8 cellular contexts compared by ENCODE assay signal in the genomic region with DNA sequence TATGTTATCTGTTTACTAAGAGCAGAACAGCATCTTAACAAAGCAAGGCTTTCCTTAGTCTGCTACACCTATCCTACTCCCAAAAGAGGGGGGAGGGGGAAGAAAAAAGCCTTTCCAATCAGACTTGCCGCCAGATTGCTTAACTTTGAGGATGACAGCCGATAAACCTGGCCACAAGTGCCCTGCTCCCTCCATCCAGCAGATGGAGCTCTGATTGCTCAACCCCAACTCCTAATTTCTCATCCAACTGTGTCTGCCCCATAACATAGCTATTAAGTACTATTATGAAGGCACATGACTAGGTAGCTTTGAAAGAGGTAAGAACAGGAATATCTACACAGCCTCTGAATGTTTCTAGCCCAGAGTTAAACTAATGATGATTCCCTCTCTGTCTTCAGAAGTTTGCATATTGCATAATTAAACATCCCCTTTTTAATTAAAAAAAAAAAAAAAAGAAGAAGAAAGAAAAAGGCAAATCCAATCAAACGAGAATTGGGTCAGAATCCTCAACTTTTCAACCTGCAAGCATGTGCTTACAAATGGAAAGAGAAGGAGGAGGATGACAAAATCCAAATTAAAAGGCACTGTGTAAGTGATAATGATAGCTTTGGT.
DNase-seq lines count a peak whose midpoint lies in the region; ATAC-seq and TF ChIP-seq lines count a peak whose summit lies in the region.
"Had no signal": no experiment of that assay in that cellular context is flagged by ENCODE, and none has a peak within 500 bp of the region (broad histone marks: within the 10 kb centered on the region; RNA-seq: fewer than 3 reads in every experiment).

No MANE protein-coding gene starts in this region.

- H3K79me2 ChIP-seq in DOHH2 (ENCODE audit: control insufficient read depth, low read length), result no peaks in the 10 kb centered on the region

- no peaks in the 10 kb centered on the region for H3K4me1 Mint-ChIP-seq in CD8-positive, alpha-beta memory T cell

- in situ Hi-C loops in Panc1 (cut with HindIII; ENCODE audit: low pct_unique_long_range_greater_than_20kb, low sequenced_read_pairs), result no loop called here

- POLR2A ChIA-PET in Panc1 (lab: Charles Lee), result no interaction called here
- POLR2A ChIA-PET in CD8-positive, alpha-beta memory T cell (lab: Charles Lee), result no interaction called here

- no peaks in the 10 kb centered on the region for H3K9me2 ChIP-seq in DOHH2 (replicated peaks; ENCODE audit: control insufficient read depth, low read length)

- peaks cover 0 to 5% of the 10 kb centered on the region in 2 donors for H3K27me3 Mint-ChIP-seq in CD8-positive, alpha-beta memory T cell

- H3K27me3 ChIP-seq in DOHH2 (ENCODE audit: control insufficient read depth, low read length), result no peaks in the 10 kb centered on the region
- no peaks in the 10 kb centered on the region for H3K27me3 ChIP-seq in Panc1 (ENCODE audit: control insufficient read depth, insufficient read depth, low read length)
- no peaks in the 10 kb centered on the region for H3K27me3 ChIP-seq in tibial nerve
- H3K27me3 ChIP-seq in CD8-positive, alpha-beta memory T cell (ENCODE audit: insufficient read depth, low read length, poor library complexity, severe bottlenecking), result no peaks in the 10 kb centered on the region

- H3K27ac Mint-ChIP-seq in CD8-positive, alpha-beta memory T cell, result no peak overlapping the region

- no peaks in the 10 kb centered on the region for H3K9me3 ChIP-seq in DOHH2 (ENCODE audit: control insufficient read depth, insufficient read depth, low read length)
- no peaks in the 10 kb centered on the region for H3K9me3 ChIP-seq in Panc1 (ENCODE audit: control insufficient read depth, insufficient read depth, low read depth, low read length)
- H3K9me3 ChIP-seq in tibial nerve, result no peaks in the 10 kb centered on the region
- H3K9me3 ChIP-seq in CD8-positive, alpha-beta memory T cell (ENCODE audit: low read length), result no peaks in the 10 kb centered on the region

- no TSS peak for BruUV-seq in Panc1 (replicated peaks; lab: Mats Ljungman, UMichigan)

- H3K36me3 ChIP-seq in DOHH2 (ENCODE audit: control insufficient read depth, low read length), result no peaks in the 10 kb centered on the region
- no peaks in the 10 kb centered on the region for H3K36me3 ChIP-seq in Panc1 (ENCODE audit: control insufficient read depth, insufficient read depth, low read length)
- no peaks in the 10 kb centered on the region for H3K36me3 ChIP-seq in tibial nerve
- no peaks in the 10 kb centered on the region for H3K36me3 ChIP-seq in CD8-positive, alpha-beta memory T cell (ENCODE audit: insufficient read depth, low read length)

- H3K36me3 Mint-ChIP-seq in CD8-positive, alpha-beta memory T cell, result peaks cover 0 to 3% (median 0%) of the 10 kb centered on the region in 3 donors

- H3F3A ChIP-seq in DOHH2 (ENCODE audit: control insufficient read depth, insufficient read depth), result no peaks in the 10 kb centered on the region

- no peaks in the 10 kb centered on the region for H3K4me1 ChIP-seq in DOHH2 (ENCODE audit: control insufficient read depth, low read length)
- no peaks in the 10 kb centered on the region for H3K4me1 ChIP-seq in Panc1 (ENCODE audit: control insufficient read depth, insufficient read depth, low read length)
- no peaks in the 10 kb centered on the region for H3K4me1 ChIP-seq in tibial nerve
- H3K4me1 ChIP-seq in CD8-positive, alpha-beta memory T cell (ENCODE audit: insufficient read depth, low read length), result no peaks in the 10 kb centered on the region

- intact Hi-C loops in Panc1 (cut with micrococcal nuclease; ENCODE audit: unreplicated experiment), result loop anchor here (1.0 kb wide), 1 partner anchor 151 kb away; no protein-coding TSS in a partner anchor

- DNase-seq in Panc1 (ENCODE audit: low read depth, low spot score) (peak; percentile 38), foreskin fibroblast (peak in 1 of 2 donors; percentile 51), tibial nerve (ENCODE audit: low spot score in 2 of 2) (no peak)
- no peak for DNase-seq in CD8-positive, alpha-beta memory T cell

- H3K27ac ChIP-seq in DOHH2 (ENCODE audit: low read depth, low read length) (no peak overlapping the region), Panc1 (ENCODE audit: low read length) (no peak overlapping the region), tibial nerve (no peak overlapping the region)
- H3K27ac ChIP-seq in CD8-positive, alpha-beta memory T cell (ENCODE audit: low read depth, low read length), result no peak overlapping the region
- H3K27ac ChIP-seq: skin epidermis had no signal

- no peak overlapping the region for H3K4me2 ChIP-seq in DOHH2 (ENCODE audit: low read length)

- peak; percentile 52 for ATAC-seq in GM18873 (IDR thresholded peaks at IDR 0.05; ENCODE audit: low FRiP score, unreplicated experiment)
- ATAC-seq in HG03342 (IDR thresholded peaks at IDR 0.05; ENCODE audit: unreplicated experiment), result peak; percentile 76
- no peak for ATAC-seq in Panc1

- H3K9me3 Mint-ChIP-seq in CD8-positive, alpha-beta memory T cell, result peaks cover 0 to 3% (median 0%) of the 10 kb centered on the region in 5 donors

- H3K4me3 ChIP-seq in DOHH2 (ENCODE audit: low read length), result no peak overlapping the region
- H3K4me3 ChIP-seq in Panc1 (ENCODE audit: low read depth in 2 of 2, low read length in 2 of 2), result no peak overlapping the region
- no peak overlapping the region for H3K4me3 ChIP-seq in foreskin fibroblast (ENCODE audit: low read depth in 1 of 2, low read length in 2 of 2)
- H3K4me3 ChIP-seq in tibial nerve, result no peak overlapping the region
- H3K4me3 ChIP-seq in CD8-positive, alpha-beta memory T cell (ENCODE audit: low read length), result no peak overlapping the region
- H3K4me3 ChIP-seq: skin epidermis had no signal

- TF ChIP-seq CTCF in DOHH2 (IDR thresholded peaks at IDR 0.05; ENCODE audit: low read depth, low read length, poor library complexity, severe bottlenecking), result peak; percentile 78
- TF ChIP-seq CTCF in Panc1 (IDR thresholded peaks at IDR 0.05), result peak; percentile 71
- TF ChIP-seq CTCF in foreskin fibroblast (IDR thresholded peaks at IDR 0.05; ENCODE audit: low read depth, low read length), result peak; percentile 69
- TF ChIP-seq CTCF in tibial nerve (IDR thresholded peaks at IDR 0.05), result peak; percentile 17 to 46 (median 24)

- H4K20me1 ChIP-seq in DOHH2 (ENCODE audit: control insufficient read depth, insufficient read depth, low read depth, low read length), result no peaks in the 10 kb centered on the region

- TF ChIP-seq EP300 in tibial nerve (IDR thresholded peaks at IDR 0.05), result no peak

- CTCF ChIA-PET in Panc1 (lab: Charles Lee), result no interaction called here
- CTCF ChIA-PET in CD8-positive, alpha-beta memory T cell (lab: Charles Lee), result interaction anchor here (1.6 kb wide), 1 partner anchor 9 kb away, joined by 5 read pairs; no protein-coding TSS in a partner anchor

- 32 to 46% methylated on average over 3 of the region's 3 CpGs for WGBS in tibial nerve, 2 donors

- H3K4me3 Mint-ChIP-seq in CD8-positive, alpha-beta memory T cell, result no peak overlapping the region

- TF ChIP-seq POLR2A in tibial nerve (IDR thresholded peaks at IDR 0.05), result no peak

Comparison
In these comparisons a context has a peak if more than half of its experiments do, and no peak if none do; other contexts are left out.
1. CTCF ChIP-seq: peak in every context shown above with its lines; median percentile 78 in DOHH2; 71 in Panc1; 69 in foreskin fibroblast; 24 in tibial nerve.